In the genomic region with DNA sequence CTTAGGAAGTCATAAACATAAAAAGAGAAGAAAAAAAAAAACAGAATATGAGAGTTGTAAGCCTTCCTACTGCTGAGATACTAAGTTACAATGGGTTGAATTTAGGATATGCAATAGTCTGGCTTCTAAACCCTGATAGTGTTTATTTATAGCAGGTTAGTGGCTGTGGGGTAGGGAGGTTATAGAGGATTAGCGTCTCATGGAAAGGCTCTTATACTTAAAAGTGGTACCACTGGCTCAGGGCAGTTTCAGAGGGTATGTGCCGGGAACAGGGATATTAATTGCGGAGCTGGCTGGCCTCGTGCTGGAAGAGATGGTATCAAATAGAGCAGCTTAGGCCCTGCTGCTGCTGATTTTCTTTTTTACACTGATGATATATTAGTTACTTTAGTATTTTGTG, we compare ENCODE assay signal across 24 cellular contexts.
"Had no signal": no experiment of that assay in that cellular context is flagged by ENCODE, and none has a peak within 500 bp of the region (broad histone marks: within the 10 kb centered on the region; RNA-seq: fewer than 3 reads in every experiment).

No MANE protein-coding gene starts in this region.

- H3K36me3 ChIP-seq: tibial artery had no signal

- H3K9me3 ChIP-seq: adrenal gland, body of pancreas, spleen, suprapubic skin, tibial artery had no signal

- H3K9me3 Mint-ChIP-seq: endodermal cell; naive thymus-derived CD4-positive, alpha-beta T cell had no signal

- H3K27ac Mint-ChIP-seq: activated naive CD8-positive, alpha-beta T cell; endodermal cell had no signal

- H3K4me1 ChIP-seq: body of pancreas, spleen had no signal

- H3K27me3 ChIP-seq: adrenal gland, body of pancreas, spleen, suprapubic skin, tibial artery had no signal

- H3K4me3 Mint-ChIP-seq: activated naive CD8-positive, alpha-beta T cell; endodermal cell; naive thymus-derived CD4-positive, alpha-beta T cell had no signal

- H3K4me3 ChIP-seq: adrenal gland, body of pancreas, spleen, suprapubic skin, tibial artery had no signal

- H3K27me3 Mint-ChIP-seq: activated naive CD8-positive, alpha-beta T cell; naive thymus-derived CD4-positive, alpha-beta T cell had no signal

- FAIRE-seq: islet of Langerhans, TTC549 had no signal

- H3K27ac ChIP-seq: adrenal gland, body of pancreas, spleen, suprapubic skin, tibial artery, VCaP had no signal

- ATAC-seq: activated CD4-positive, CD25-positive, alpha-beta regulatory T cell treated with anti-CD3 and anti-CD28 coated beads, Interleukin-2, amount 50 U/mL, for 24 hours; body of pancreas; esophagus mucosa; naive thymus-derived CD4-positive, alpha-beta T cell had no signal

- DNase-seq: activated CD4-positive, alpha-beta T cell treated with anti-CD3 and anti-CD28 coated beads for 48 hours; activated CD4-positive, alpha-beta T cell treated with anti-CD3 and anti-CD28 coated beads, Interleukin-2, amount 50 U/mL, for 48 hours; activated CD8-positive, alpha-beta memory T cell treated with anti-CD3 and anti-CD28 coated beads for 24 hours; activated effector memory CD4-positive, alpha-beta T cell treated with Interleukin-2 at 50 U/mL for 16 hours; activated naive CD4-positive, alpha-beta T cell treated with Interleukin-2 at 50 U/mL for 16 hours; adrenal gland; aorta; body of pancreas; caudate nucleus; endodermal cell; foreskin fibroblast; midbrain; naive thymus-derived CD4-positive, alpha-beta T cell; spleen; stimulated activated naive CD4-positive, alpha-beta T cell; T-helper 9 cell; tibial artery had no signal
